Comparison of ENCODE assay signal across 23 cellular contexts in the genomic region with DNA sequence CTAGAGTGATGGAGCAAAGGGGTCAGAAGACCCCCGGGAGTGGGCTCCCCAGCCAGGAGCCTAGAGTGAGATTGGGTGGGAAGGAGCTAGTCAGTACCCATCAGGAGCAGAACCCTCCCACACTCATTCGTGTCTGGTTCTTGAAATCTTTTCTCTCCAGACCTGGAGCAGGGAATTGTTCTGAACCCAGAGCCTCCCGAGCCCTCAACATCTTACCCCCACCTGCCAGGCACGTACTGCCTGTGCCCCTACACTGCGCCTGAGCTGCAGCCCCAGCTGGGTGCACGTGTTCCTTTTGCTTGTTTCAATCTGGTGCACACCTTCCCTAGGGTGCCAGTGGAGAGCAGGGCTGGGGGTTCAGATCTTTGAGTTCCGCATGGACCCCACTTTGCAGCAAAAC.
"Had no signal": no experiment of that assay in that cellular context is flagged by ENCODE, and none has a peak within 500 bp of the region (broad histone marks: within the 10 kb centered on the region; RNA-seq: fewer than 3 reads in every experiment).

No MANE protein-coding gene starts in this region.

- H3K4me3 Mint-ChIP-seq: naive thymus-derived CD8-positive, alpha-beta T cell; natural killer cell treated with Interleukin-12 subunit alpha and Interleukin-12 subunit beta and Interleukin-15 and Interleukin-18, amount 100 ng/mL, for 72 hours; nephron progenitor cell; neural crest cell; stimulated activated effector memory CD8-positive, alpha-beta T cell treated with anti-CD3 and anti-CD28 coated beads, Interleukin-12 subunit alpha, Interleukin-12 subunit beta, amount 100 ng/mL, for 72 hours; stimulated activated naive B cell treated with anti-CD40 and anti-IgM and Interleukin-4, amounts not matched to agents 10 μg/mL and 1 μg/mL and 100 μg/mL, for 72 hours; stimulated activated naive CD8-positive, alpha-beta T cell treated with anti-CD3 and anti-CD28 coated beads, Interleukin-15, Interleukin-2, amounts not matched to agents 100 ng/mL and 50 ng/mL, for 24 hours had no signal

- H3K36me3 Mint-ChIP-seq: naive thymus-derived CD8-positive, alpha-beta T cell; natural killer cell treated with Interleukin-12 subunit alpha and Interleukin-12 subunit beta and Interleukin-15 and Interleukin-18, amount 100 ng/mL, for 72 hours had no signal

- H3K9me3 Mint-ChIP-seq: naive thymus-derived CD8-positive, alpha-beta T cell; natural killer cell treated with Interleukin-12 subunit alpha and Interleukin-12 subunit beta and Interleukin-15 and Interleukin-18, amount 100 ng/mL, for 72 hours; nephron progenitor cell; neural crest cell; stimulated activated effector memory CD8-positive, alpha-beta T cell treated with anti-CD3 and anti-CD28 coated beads, Interleukin-12 subunit alpha, Interleukin-12 subunit beta, amount 100 ng/mL, for 72 hours; stimulated activated naive B cell treated with anti-CD40 and anti-IgM and Interleukin-4, amounts not matched to agents 10 μg/mL and 1 μg/mL and 100 μg/mL, for 72 hours; stimulated activated naive CD8-positive, alpha-beta T cell treated with anti-CD3 and anti-CD28 coated beads, Interleukin-15, Interleukin-2, amounts not matched to agents 100 ng/mL and 50 ng/mL, for 24 hours had no signal

- DNase-seq: naive thymus-derived CD8-positive, alpha-beta T cell; nephron progenitor cell; occipital lobe; posterior cingulate gyrus; psoas muscle; right cardiac atrium; right lobe of liver; sigmoid colon; small intestine; stimulated activated CD4-positive, alpha-beta T cell treated with anti-CD3 and anti-CD28 coated beads, Interleukin-15, amount 100 ng/mL, for 24 hours; stimulated activated CD4-positive, alpha-beta T cell treated with anti-CD3 and anti-CD28 coated beads, Interleukin-2, amount 100 ng/mL, for 24 hours; stimulated activated CD4-positive, alpha-beta T cell treated with anti-CD3 and anti-CD28 coated beads, Interleukin-2, amount 100 ng/mL, for 48 hours; stimulated activated CD4-positive, alpha-beta T cell treated with anti-CD3 and anti-CD28 coated beads, Interleukin-4, amount 100 ng/mL, for 24 hours; stimulated activated naive B cell treated with anti-CD40 and anti-IgM and Interleukin-4, amounts not matched to agents 10 μg/mL and 1 μg/mL and 100 μg/mL, for 72 hours; stimulated activated naive CD4-positive, alpha-beta T cell treated with Interleukin-2 at 50 U/mL for 16 hours; stomach; thyroid gland; trophoblast cell had no signal

- H3K27ac Mint-ChIP-seq: naive thymus-derived CD8-positive, alpha-beta T cell; natural killer cell treated with Interleukin-12 subunit alpha and Interleukin-12 subunit beta and Interleukin-15 and Interleukin-18, amount 100 ng/mL, for 72 hours; nephron progenitor cell; progenitor cell of endocrine pancreas; stimulated activated effector memory CD8-positive, alpha-beta T cell treated with anti-CD3 and anti-CD28 coated beads, Interleukin-12 subunit alpha, Interleukin-12 subunit beta, amount 100 ng/mL, for 72 hours; stimulated activated naive B cell treated with anti-CD40 and anti-IgM and Interleukin-4, amounts not matched to agents 10 μg/mL and 1 μg/mL and 100 μg/mL, for 72 hours; stimulated activated naive CD8-positive, alpha-beta T cell treated with anti-CD3 and anti-CD28 coated beads, Interleukin-15, Interleukin-2, amounts not matched to agents 100 ng/mL and 50 ng/mL, for 24 hours had no signal
